Comparison of ENCODE assay signal across 23 cellular contexts in genomic region chr4:42361475-42361874, GRCh38. TPM values are rescaled to one million over a fixed set of nuclear protein-coding genes. Genes with fewer than 3 reads are reported as not detected.
DNase-seq lines count a peak whose midpoint lies in the region; ATAC-seq and TF ChIP-seq lines count a peak whose summit lies in the region.
"Had no signal": no experiment of that assay in that cellular context is flagged by ENCODE, and none has a peak within 500 bp of the region (broad histone marks: within the 10 kb centered on the region; RNA-seq: fewer than 3 reads in every experiment).

No MANE protein-coding gene starts in this region.

- DNase-seq in GM23338 (ENCODE audit: low spot score) (no peak), NCI-H526 treated with DMSO at 0.1 percent for 48 hours (lab: John Stamatoyannopoulos, UW) (peak; percentile 38), left kidney (ENCODE audit: low read depth, low spot score) (peak; percentile 69), prostate gland (ENCODE audit: low spot score) (no peak), AG08396 (ENCODE audit: low spot score) (no peak), T-helper 17 cell (no peak)
- DNase-seq: C1 segment of cervical spinal cord; CD4-positive, alpha-beta memory T cell; COR-L47; DMS53; Kasumi-1; MV-4-11; NCI-H1105 treated with DMSO at 0.1 percent for 48 hours; NCI-H146; NCI-H1930; NCI-H2107; NCI-H524; NCI-H82; SIG-M5 had no signal

- no peaks in the 10 kb centered on the region; the same call in 2 of the 3 replicates for H3K9me3 Mint-ChIP-seq in GM23338

- no peaks in the 10 kb centered on the region for H3K27me3 ChIP-seq in GM23338 (ENCODE audit: insufficient read depth)
- no peaks in the 10 kb centered on the region for H3K27me3 ChIP-seq in prostate gland (replicated peaks; ENCODE audit: insufficient read depth)

- no peaks in the 10 kb centered on the region for H3K79me2 ChIP-seq in GM23338 (replicated peaks; ENCODE audit: insufficient read depth)

- H3K4me1 ChIP-seq in GM23338 (ENCODE audit: insufficient read depth) (peaks cover 6% of the 10 kb centered on the region), prostate gland (replicated peaks) (no peaks in the 10 kb centered on the region)
- H3K4me1 ChIP-seq: A549 had no signal

- H3K27ac Mint-ChIP-seq in GM23338 = no peak overlapping the region
- H3K27ac Mint-ChIP-seq in T-helper 17 cell = no peak overlapping the region
- H3K27ac Mint-ChIP-seq: CD4-positive, alpha-beta memory T cell had no signal

- 87% methylated on average over 8 of the region's 8 CpGs for WGBS in prostate gland

- ATAC-seq in GM23338 (no peak), GM19351 (IDR thresholded peaks at IDR 0.05; ENCODE audit: unreplicated experiment) (no peak), T-helper 17 cell (no peak)
- ATAC-seq: A549 had no signal

- peak overlapping the region; percentile 63 for H2AFZ ChIP-seq in GM23338

- no peaks in the 10 kb centered on the region for H3K36me3 ChIP-seq in GM23338 (ENCODE audit: insufficient read depth)
- H3K36me3 ChIP-seq in prostate gland = no peaks in the 10 kb centered on the region

- no peaks in the 10 kb centered on the region for H3F3A ChIP-seq in GM23338 (replicated peaks; ENCODE audit: low read depth)

- TF ChIP-seq CTCF in GM23338 (conservative IDR thresholded peaks at IDR 0.05; ENCODE audit: low read depth in 2 of 2) = no peak
- TF ChIP-seq CTCF in prostate gland (IDR thresholded peaks at IDR 0.05) = no peak

- no peak overlapping the region for H3K4me3 Mint-ChIP-seq in GM23338
- no peak overlapping the region for H3K4me3 Mint-ChIP-seq in T-helper 17 cell
- H3K4me3 Mint-ChIP-seq: CD4-positive, alpha-beta memory T cell had no signal

- H3K27me3 Mint-ChIP-seq in GM23338 (ENCODE audit: insufficient read depth, low read depth, poor library complexity) = peaks cover 4% of the 10 kb centered on the region
- peaks cover 22% of the 10 kb centered on the region for H3K27me3 Mint-ChIP-seq in T-helper 17 cell

- no peak overlapping the region for H3K4me2 ChIP-seq in GM23338
- H3K4me2 ChIP-seq: A549 had no signal

- H3K9me2 ChIP-seq in GM23338 (ENCODE audit: insufficient read depth) = peaks cover 5% of the 10 kb centered on the region; the same call in 1 of the 2 replicates

- no peaks in the 10 kb centered on the region for H4K20me1 ChIP-seq in GM23338 (replicated peaks; ENCODE audit: insufficient read depth)

- H3K4me1 Mint-ChIP-seq in GM23338 (peaks cover 4% of the 10 kb centered on the region), T-helper 17 cell (peaks cover 3% of the 10 kb centered on the region)

- no peak for TF ChIP-seq POLR2A in prostate gland (IDR thresholded peaks at IDR 0.05)

- H3K4me3 ChIP-seq in GM23338 = no peak overlapping the region
- no peak overlapping the region for H3K4me3 ChIP-seq in prostate gland
- H3K4me3 ChIP-seq: A549, SK-N-MC had no signal

- intact Hi-C loops in prostate gland (cut with DNase I) = no loop called here

- H3K36me3 Mint-ChIP-seq in GM23338 (ENCODE audit: low read depth) = no peaks in the 10 kb centered on the region
- no peaks in the 10 kb centered on the region for H3K36me3 Mint-ChIP-seq in T-helper 17 cell (ENCODE audit: low read depth)
- H3K36me3 Mint-ChIP-seq: CD4-positive, alpha-beta memory T cell had no signal

- H3K9me3 ChIP-seq in prostate gland (no peaks in the 10 kb centered on the region), T-helper 17 cell (ENCODE audit: control insufficient read depth, low read length, poor library complexity, severe bottlenecking) (no peaks in the 10 kb centered on the region)
- H3K9me3 ChIP-seq: A549 had no signal

- H3K27ac ChIP-seq in GM23338 (ENCODE audit: low read depth) = no peak overlapping the region
- H3K27ac ChIP-seq in prostate gland = no peak overlapping the region
- H3K27ac ChIP-seq: A549, HL-60, SK-N-MC had no signal

TF ChIP-seq in GM23338, 12 proteins besides CTCF, POLR2A, EP300 and RAD21 (continues in another document):
- no peak for TF ChIP-seq ZNF462 (CRISPR knock-in tag; IDR thresholded peaks at IDR 0.05)
- TF ChIP-seq REST (IDR thresholded peaks at IDR 0.05; ENCODE audit: unreplicated experiment) = no peak
- no peak for TF ChIP-seq ZNF331 (CRISPR knock-in tag; IDR thresholded peaks at IDR 0.05; ENCODE audit: low read depth)
- no peak for TF ChIP-seq NANOG (IDR thresholded peaks at IDR 0.05; ENCODE audit: borderline replicate concordance)
- TF ChIP-seq EZH2 (IDR thresholded peaks at IDR 0.05; ENCODE audit: low read depth, unreplicated experiment) = no peak

RNA-seq across cellular contexts. Expression of gene SHISA3, which starts 35.8 kb away (rescaled TPM):
- 4.4 and 6.6 TPM in 2 replicates for total RNA-seq in GM23338 (2014; rRNA removed; shearing (Covaris generic))
- 3.5 and 5.0 TPM in 2 replicates for polyA plus RNA-seq in GM23338 (2016; fragmentation: Nextera tagmentation; extraction: Ambion mirVana)
- under 1 TPM in 1 of 2 donors, not detected in 1; 0.36 TPM for total RNA-seq in prostate gland
- total RNA-seq in T-helper 17 cell = not detected
- total RNA-seq: CD4-positive, alpha-beta memory T cell had no signal
- polyA plus RNA-seq: A549 had no signal

Comparison
In these comparisons a context has a peak if more than half of its experiments do, and no peak if none do; other contexts are left out.
1. DNase-seq: peak in NCI-H526 treated with DMSO at 0.1 percent for 48 hours (single experiment) and left kidney (single experiment); none in GM23338 (single experiment), prostate gland (single experiment), AG08396 (single experiment) and T-helper 17 cell (0 of 3).